In genomic region chr1:31937300-31938183, GRCh38 we compare ENCODE assay signal across 8 cellular contexts. TPM values are rescaled to one million over a fixed set of nuclear protein-coding genes. Genes with fewer than 3 reads are reported as not detected.
DNase-seq lines count a peak whose midpoint lies in the region; ATAC-seq and TF ChIP-seq lines count a peak whose summit lies in the region.

No MANE protein-coding gene starts in this region.

- H2AFZ ChIP-seq in KMS-11 (ENCODE audit: low read depth): no peak overlapping the region

- 1% methylated on average over 43 to 78 of the region's 78 CpGs for WGBS in lung, 2 donors

- H3K79me2 ChIP-seq in KMS-11 (ENCODE audit: insufficient read depth, low read depth): peaks cover 52% of the 10 kb centered on the region

- peak overlapping the region; percentile 43; the same call in 1 of the 2 replicates for H3K27ac ChIP-seq in KMS-11
- H3K27ac ChIP-seq in dorsolateral prefrontal cortex: peak overlapping the region in 58 of 59 donors; percentile 33 to 98 (median 88)
- peak overlapping the region; percentile 98 to 99 for H3K27ac ChIP-seq in lung (ENCODE audit: low read depth in 1 of 2, low read length in 1 of 2)

- H3K4me3 ChIP-seq in KMS-11 (IDR thresholded peaks at IDR 0.05; ENCODE audit: insufficient read depth, low read depth, low read length): peak overlapping the region; percentile 55
- H3K4me3 ChIP-seq in dorsolateral prefrontal cortex: peak overlapping the region; percentile 51 to 87 (median 75)
- H3K4me3 ChIP-seq in lung: peak overlapping the region; percentile 95

- H3K9me3 ChIP-seq in lung (ENCODE audit: control insufficient read depth in 2 of 2, insufficient read depth in 1 of 2, low read length in 1 of 2): peaks cover 0 to 2% of the 10 kb centered on the region in 2 donors

- intact Hi-C loops in dorsolateral prefrontal cortex (cut with DNase I): loop anchor here (1.0 to 10.0 kb wide), 3 partner anchors 75 to 173 kb away; partner anchors contain the start of genes ADGRB2 (in 1 of the 2) and KHDRBS1 (in 1 of the 2)

- H3K4me1 ChIP-seq in KMS-11 (ENCODE audit: low read depth, poor library complexity, severe bottlenecking): peaks cover 69% of the 10 kb centered on the region
- peaks cover 15 to 23% of the 10 kb centered on the region in 2 donors for H3K4me1 ChIP-seq in lung (ENCODE audit: control insufficient read depth in 2 of 2, insufficient read depth in 2 of 2, low read length in 2 of 2)

- no peak for TF ChIP-seq CTCF in KMS-11 (conservative IDR thresholded peaks at IDR 0.05; ENCODE audit: low read depth, low read length)
- no peak for TF ChIP-seq CTCF in dorsolateral prefrontal cortex (IDR thresholded peaks at IDR 0.05 in 54 of 56, conservative IDR thresholded peaks at IDR 0.05 in 2 of 56; ENCODE audit: low read depth in 1 of 56, partially characterized antibody in 56 of 56)
- TF ChIP-seq CTCF in lung (IDR thresholded peaks at IDR 0.05; ENCODE audit: control extremely low read depth, extremely low read depth): no peak

- H3K4me2 ChIP-seq in KMS-11: peak overlapping the region; percentile 81; the same call in 1 of the 2 replicates

- DNase-seq in Daoy (ENCODE audit: low read depth): peak; percentile 71
- peak; percentile 81 to 84 for DNase-seq in activated CD4-positive, alpha-beta T cell treated with anti-CD3 and anti-CD28 coated beads, Interleukin-2, amount 50 U/mL, for 4 hours
- peak; percentile 57 to 92 (median 84) for DNase-seq in dorsolateral prefrontal cortex
- peak; percentile 79 for DNase-seq in lung (ENCODE audit: low spot score)
- peak; percentile 73 to 76 (median 76) for DNase-seq in stimulated activated CD4-positive, alpha-beta T cell treated with anti-CD3 and anti-CD28 coated beads, TNF-alpha, amount 100 ng/mL, for 4 hours (ENCODE audit: low read depth in 3 of 3)
- DNase-seq in COLO829 (ENCODE audit: low spot score): no peak

- H3K9ac ChIP-seq in KMS-11: peak overlapping the region; percentile 64

- peak; percentile 26 for ATAC-seq in GM21528 (IDR thresholded peaks at IDR 0.05; ENCODE audit: low FRiP score, unreplicated experiment)
- peak; percentile 44 for ATAC-seq in lung (ENCODE audit: insufficient read depth, low FRiP score)

- H3K36me3 ChIP-seq in KMS-11 (ENCODE audit: insufficient read depth) (no peaks in the 10 kb centered on the region), lung (ENCODE audit: control insufficient read depth in 2 of 2, insufficient read depth in 2 of 2, low read length in 2 of 2) (peaks cover 0 to 2% of the 10 kb centered on the region in 2 donors)

- H4K20me1 ChIP-seq in KMS-11 (ENCODE audit: insufficient read depth): peaks cover 29% of the 10 kb centered on the region

- H3K27me3 ChIP-seq in KMS-11 (ENCODE audit: insufficient read depth, low read depth): no peaks in the 10 kb centered on the region
- no peaks in the 10 kb centered on the region for H3K27me3 ChIP-seq in dorsolateral prefrontal cortex
- no peaks in the 10 kb centered on the region for H3K27me3 ChIP-seq in lung (ENCODE audit: control insufficient read depth, insufficient read depth)

RNA-seq across cellular contexts. Expression of gene PTP4A2, which starts 0.6 kb away (rescaled TPM):
- total RNA-seq in Daoy (2014; rRNA removed; shearing (Covaris generic)): 388 and 393 TPM in 2 replicates
- total RNA-seq in dorsolateral prefrontal cortex (100 to 1,000 TPM; 185 to 784 (median 393) TPM), lung (100 to 1,000 TPM; 205 to 274 TPM)
- 100 to 1,000 TPM in 1 of 2 donors, 10 to 100 TPM in 1; 90.4 to 122 TPM for polyA plus RNA-seq in lung

Comparison
In these comparisons a context has a peak if more than half of its experiments do, and no peak if none do; other contexts are left out.
1. H3K27ac ChIP-seq: peak in every context shown above with its lines; median percentile 98 in lung; 88 in dorsolateral prefrontal cortex; 43 in KMS-11.